In the genomic region with DNA sequence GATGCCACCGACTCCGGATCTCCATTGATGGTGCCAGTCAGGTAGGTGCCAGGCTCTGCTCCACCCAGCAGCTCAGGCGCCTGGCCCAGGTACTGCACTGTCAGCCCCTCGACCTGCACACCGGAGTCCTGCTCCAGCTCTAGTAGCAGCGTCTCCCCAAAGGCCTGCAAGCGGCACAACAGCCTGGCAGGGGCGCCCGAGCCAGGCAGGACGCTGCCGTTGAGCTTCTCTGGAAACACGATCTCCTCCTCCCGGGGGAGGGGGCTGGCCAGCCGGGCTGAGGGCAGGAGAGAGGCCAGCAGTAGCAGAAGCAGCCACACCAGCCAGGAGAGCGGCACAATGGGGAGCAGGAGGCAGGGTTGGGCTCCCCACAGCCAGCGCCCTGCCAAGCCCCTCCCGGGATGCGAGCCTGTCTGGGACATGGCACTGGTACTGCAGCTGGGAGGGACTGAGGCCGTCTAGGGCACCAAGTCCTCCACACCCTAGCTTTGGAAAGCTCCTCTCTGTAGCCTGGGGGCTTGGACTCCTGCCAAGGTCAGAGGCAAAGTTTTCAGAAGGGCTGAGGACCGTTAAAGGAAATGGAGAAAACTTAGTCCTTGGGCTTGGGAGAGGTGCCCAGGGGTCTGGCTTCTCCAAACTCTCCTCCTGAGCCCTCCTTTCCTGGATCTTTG, we compare ENCODE assay signal across 8 cellular contexts. TPM values are rescaled to one million over a fixed set of nuclear protein-coding genes. Genes with fewer than 3 reads are reported as not detected.
DNase-seq lines count a peak whose midpoint lies in the region; ATAC-seq and TF ChIP-seq lines count a peak whose summit lies in the region.

No MANE protein-coding gene starts in this region.

- CTCF ChIA-PET in CD8-positive, alpha-beta memory T cell (lab: Charles Lee), result interaction anchor here (2.2 kb wide), 1 partner anchor 27 kb away, joined by 10 read pairs; the partner anchor contains the start of gene TOMM40L

- ATAC-seq in esophagus mucosa, result peak; percentile 70
- no peak for ATAC-seq in mucosa of descending colon
- ATAC-seq in GM18858 (IDR thresholded peaks at IDR 0.05; ENCODE audit: unreplicated experiment), result no peak
- ATAC-seq in GM21723 (IDR thresholded peaks at IDR 0.05; ENCODE audit: unreplicated experiment), result no peak

- no peaks in the 10 kb centered on the region for H3K36me3 ChIP-seq in CD8-positive, alpha-beta memory T cell (ENCODE audit: insufficient read depth, low read length)
- no peaks in the 10 kb centered on the region for H3K36me3 ChIP-seq in mucosa of descending colon (ENCODE audit: low read depth)

- H3K27me3 ChIP-seq in CD8-positive, alpha-beta memory T cell (ENCODE audit: insufficient read depth, low read length, poor library complexity, severe bottlenecking), result no peaks in the 10 kb centered on the region

- H3K9me3 Mint-ChIP-seq in CD8-positive, alpha-beta memory T cell, result no peaks in the 10 kb centered on the region
- no peaks in the 10 kb centered on the region for H3K9me3 Mint-ChIP-seq in neural crest cell

- H3K4me1 Mint-ChIP-seq in CD8-positive, alpha-beta memory T cell, result peaks cover 49 to 63% (median 54%) of the 10 kb centered on the region in 3 donors
- peaks cover 57% of the 10 kb centered on the region for H3K4me1 Mint-ChIP-seq in neural crest cell

- H3K9me3 ChIP-seq in CD8-positive, alpha-beta memory T cell (ENCODE audit: low read length), result no peaks in the 10 kb centered on the region
- H3K9me3 ChIP-seq in mucosa of descending colon, result no peaks in the 10 kb centered on the region

- peaks cover 0 to 10% (median 0%) of the 10 kb centered on the region in 3 donors for H3K36me3 Mint-ChIP-seq in CD8-positive, alpha-beta memory T cell
- peaks cover 4% of the 10 kb centered on the region for H3K36me3 Mint-ChIP-seq in neural crest cell (ENCODE audit: low read depth)

- TF ChIP-seq CTCF in neural crest cell (conservative IDR thresholded peaks at IDR 0.05), result no peak
- no peak for TF ChIP-seq CTCF in mucosa of descending colon (IDR thresholded peaks at IDR 0.05)

- POLR2A ChIA-PET in CD8-positive, alpha-beta memory T cell (lab: Charles Lee), result no interaction called here

- H3K27ac ChIP-seq in CD8-positive, alpha-beta memory T cell (ENCODE audit: low read depth, low read length), result peak overlapping the region; percentile 2

- intact Hi-C loops in mucosa of descending colon (cut with DNase I, micrococcal nuclease), result loop anchor here in 1 of 2 donors (10.0 kb wide), 1 partner anchor 186 kb away; no protein-coding TSS in a partner anchor

- no peak overlapping the region for H3K4me3 Mint-ChIP-seq in CD8-positive, alpha-beta memory T cell
- H3K4me3 Mint-ChIP-seq in neural crest cell, result peak overlapping the region; percentile 79

- peaks cover 0 to 2% of the 10 kb centered on the region in 2 donors for H3K27me3 Mint-ChIP-seq in CD8-positive, alpha-beta memory T cell
- no peaks in the 10 kb centered on the region for H3K27me3 Mint-ChIP-seq in neural crest cell (ENCODE audit: low read depth)

- H3K4me1 ChIP-seq in CD8-positive, alpha-beta memory T cell (ENCODE audit: insufficient read depth, low read length), result peaks cover 53% of the 10 kb centered on the region
- peaks cover 17% of the 10 kb centered on the region for H3K4me1 ChIP-seq in mucosa of descending colon (ENCODE audit: low read depth)

- no peak for DNase-seq in CD8-positive, alpha-beta memory T cell
- peak; percentile 79 for DNase-seq in NCI-H69 (lab: John Stamatoyannopoulos, UW)
- peak; percentile 29 for DNase-seq in neural crest cell (ENCODE audit: low read depth, low spot score)
- DNase-seq in cerebellar nuclear complex (lab: John Stamatoyannopoulos, UW), result no peak
- no peak for DNase-seq in mucosa of descending colon

- no peak overlapping the region for H3K4me3 ChIP-seq in CD8-positive, alpha-beta memory T cell (ENCODE audit: low read length)
- H3K4me3 ChIP-seq in mucosa of descending colon, result no peak overlapping the region

- H3K27ac Mint-ChIP-seq in CD8-positive, alpha-beta memory T cell, result no peak overlapping the region
- no peak overlapping the region for H3K27ac Mint-ChIP-seq in neural crest cell (ENCODE audit: unreplicated experiment)

RNA-seq across cellular contexts. Expression of gene ADAMTS4, which starts 0.5 kb away (rescaled TPM):
- total RNA-seq in CD8-positive, alpha-beta memory T cell, result under 1 TPM; 0.37 to 0.58 TPM
- polyA plus RNA-seq in CD8-positive, alpha-beta memory T cell, result 0.17 TPM
- total RNA-seq in esophagus mucosa, result 1.3 TPM
- total RNA-seq in neural crest cell, result 4.6 and 4.8 TPM in 2 replicates
- 1 to 10 TPM in 2 of 3 donors, under 1 TPM in 1; 0.96 to 7.2 (median 3.8) TPM for total RNA-seq in mucosa of descending colon

RNA-seq across cellular contexts. Expression of gene NDUFS2, which starts 3.8 kb away (rescaled TPM):
- total RNA-seq in CD8-positive, alpha-beta memory T cell, result 10 to 100 TPM; 93.5 to 97.1 TPM
- 82.1 TPM for polyA plus RNA-seq in CD8-positive, alpha-beta memory T cell
- total RNA-seq in esophagus mucosa (56.4 TPM), neural crest cell (106 and 108 TPM in 2 replicates), mucosa of descending colon (100 to 1,000 TPM; 119 to 159 (median 154) TPM)

RNA-seq across cellular contexts. Expression of gene FCER1G, which starts 16.8 kb away (rescaled TPM):
- total RNA-seq in CD8-positive, alpha-beta memory T cell, result 1 to 10 TPM; 4.1 to 5.1 TPM
- polyA plus RNA-seq in CD8-positive, alpha-beta memory T cell, result 19.0 TPM
- total RNA-seq in esophagus mucosa, result 0.76 TPM
- 0.93 and 1.6 TPM in 2 replicates for total RNA-seq in neural crest cell
- 10 to 100 TPM in 2 of 3 donors, 1 to 10 TPM in 1; 5.8 to 43.9 (median 27.1) TPM for total RNA-seq in mucosa of descending colon

RNA-seq across cellular contexts. Expression of gene B4GALT3, which starts 21.0 kb away (rescaled TPM):
- 10 to 100 TPM; 59.4 to 60.9 TPM for total RNA-seq in CD8-positive, alpha-beta memory T cell
- polyA plus RNA-seq in CD8-positive, alpha-beta memory T cell, result 58.9 TPM
- 17.7 TPM for total RNA-seq in esophagus mucosa
- 50.6 and 53.2 TPM in 2 replicates for total RNA-seq in neural crest cell
- 10 to 100 TPM; 25.1 to 35.9 (median 33.3) TPM for total RNA-seq in mucosa of descending colon

RNA-seq across cellular contexts. Expression of gene APOA2, which starts 25.1 kb away (rescaled TPM):
- total RNA-seq in CD8-positive, alpha-beta memory T cell, result not detected
- not detected for polyA plus RNA-seq in CD8-positive, alpha-beta memory T cell
- total RNA-seq in esophagus mucosa (not detected), neural crest cell (not detected in 2 replicates), mucosa of descending colon (not detected)

Comparison
In these comparisons a context has a peak if more than half of its experiments do, and no peak if none do; other contexts are left out.
1. DNase-seq: peak in NCI-H69 (single experiment) and neural crest cell (single experiment); none in CD8-positive, alpha-beta memory T cell (0 of 5), cerebellar nuclear complex (0 of 2) and mucosa of descending colon (0 of 3).